Comparison of ENCODE assay signal across 18 cellular contexts in the genomic region with DNA sequence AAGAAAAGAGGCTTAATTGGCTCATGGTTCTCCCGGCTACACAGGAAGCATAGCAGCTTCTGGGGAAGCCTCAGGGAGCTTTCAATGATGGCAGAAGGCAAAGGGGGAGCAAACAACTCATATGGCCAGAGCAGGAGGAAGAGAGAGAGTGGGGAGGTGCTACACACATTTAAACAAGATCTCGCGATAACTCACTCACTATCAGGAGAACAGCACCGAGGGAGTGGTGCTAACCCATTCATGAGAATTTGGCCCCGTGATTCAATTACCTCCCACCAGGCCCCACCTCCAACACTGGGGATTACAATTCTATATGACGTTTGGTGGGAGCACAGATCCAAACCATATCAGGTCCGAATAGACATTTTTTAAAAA. TPM values are rescaled to one million over a fixed set of nuclear protein-coding genes. Genes with fewer than 3 reads are reported as not detected.
DNase-seq lines count a peak whose midpoint lies in the region; TF ChIP-seq lines count a peak whose summit lies in the region.
"Had no signal": no experiment of that assay in that cellular context is flagged by ENCODE, and none has a peak within 500 bp of the region (broad histone marks: within the 10 kb centered on the region; RNA-seq: fewer than 3 reads in every experiment).

No MANE protein-coding gene starts in this region.

- peak overlapping the region; percentile 1 for H3K4me2 ChIP-seq in osteoblast (ENCODE audit: insufficient read depth, low read length)

- peaks cover 1% of the 10 kb centered on the region for H3K27me3 Mint-ChIP-seq in endothelial cell (ENCODE audit: unreplicated experiment)
- H3K27me3 Mint-ChIP-seq in activated T-cell treated with anti-CD3 and anti-CD28 coated beads, Interleukin-2, amount 50 U/mL, for 24 hours = peaks cover 34% of the 10 kb centered on the region

- H2AFZ ChIP-seq in ACC112 (ENCODE audit: low read length, unreplicated experiment) (no peak overlapping the region), osteoblast (ENCODE audit: low read length) (no peak overlapping the region)

- H3K79me2 ChIP-seq in ACC112 (ENCODE audit: control insufficient read depth, insufficient read depth, low read length, unreplicated experiment) = no peaks in the 10 kb centered on the region
- no peaks in the 10 kb centered on the region for H3K79me2 ChIP-seq in osteoblast (ENCODE audit: insufficient read depth, low read length)

- H3K27ac ChIP-seq in ACC112 (ENCODE audit: low read depth, low read length) = peak overlapping the region; percentile 83
- H3K27ac ChIP-seq in osteoblast (ENCODE audit: low read depth, low read length) = peak overlapping the region; percentile 84
- H3K27ac ChIP-seq in caudate nucleus (ENCODE audit: low read depth, low read length) = no peak overlapping the region
- H3K27ac ChIP-seq in coronary artery = no peak overlapping the region

- H3K36me3 ChIP-seq in ACC112 (ENCODE audit: insufficient read depth, low read length) = no peaks in the 10 kb centered on the region
- H3K36me3 ChIP-seq in osteoblast (ENCODE audit: insufficient read depth, low read length) = no peaks in the 10 kb centered on the region
- H3K36me3 ChIP-seq: prostate gland, uterus had no signal

- no peak overlapping the region for H3K4me3 Mint-ChIP-seq in endothelial cell (ENCODE audit: unreplicated experiment)
- no peak overlapping the region for H3K4me3 Mint-ChIP-seq in activated T-cell treated with anti-CD3 and anti-CD28 coated beads, Interleukin-2, amount 50 U/mL, for 24 hours
- H3K4me3 Mint-ChIP-seq: naive thymus-derived CD8-positive, alpha-beta T cell had no signal

- H3K27me3 ChIP-seq in ACC112 (ENCODE audit: insufficient read depth, low read length) = no peaks in the 10 kb centered on the region
- no peaks in the 10 kb centered on the region for H3K27me3 ChIP-seq in osteoblast (ENCODE audit: insufficient read depth, low read length)
- H3K27me3 ChIP-seq: uterus had no signal

- H3K27ac Mint-ChIP-seq in endothelial cell (ENCODE audit: unreplicated experiment) = peak overlapping the region; percentile 87
- no peak overlapping the region for H3K27ac Mint-ChIP-seq in activated T-cell treated with anti-CD3 and anti-CD28 coated beads, Interleukin-2, amount 50 U/mL, for 24 hours
- H3K27ac Mint-ChIP-seq: naive thymus-derived CD8-positive, alpha-beta T cell had no signal

- H3K4me1 ChIP-seq in ACC112 (ENCODE audit: control insufficient read depth, insufficient read depth, low read length, unreplicated experiment) (peaks cover 46% of the 10 kb centered on the region), osteoblast (ENCODE audit: insufficient read depth, low read length) (peaks cover 50% of the 10 kb centered on the region)
- H3K4me1 ChIP-seq: prostate gland, uterus had no signal

- no peaks in the 10 kb centered on the region for H3K9me3 Mint-ChIP-seq in endothelial cell (ENCODE audit: unreplicated experiment)
- peaks cover 3% of the 10 kb centered on the region for H3K9me3 Mint-ChIP-seq in activated T-cell treated with anti-CD3 and anti-CD28 coated beads, Interleukin-2, amount 50 U/mL, for 24 hours

- H3K4me3 ChIP-seq in ACC112 (ENCODE audit: low read depth, low read length) = peak overlapping the region; percentile 28; the same call in 1 of the 2 replicates
- no peak overlapping the region for H3K4me3 ChIP-seq in osteoblast (ENCODE audit: insufficient read depth, low read length)
- no peak overlapping the region for H3K4me3 ChIP-seq in coronary artery
- H3K4me3 ChIP-seq: lung, prostate gland, uterus had no signal

- peaks cover 3% of the 10 kb centered on the region for H3K36me3 Mint-ChIP-seq in endothelial cell (ENCODE audit: low read depth, unreplicated experiment)
- H3K36me3 Mint-ChIP-seq in activated T-cell treated with anti-CD3 and anti-CD28 coated beads, Interleukin-2, amount 50 U/mL, for 24 hours (ENCODE audit: low read depth) = no peaks in the 10 kb centered on the region

- DNase-seq in NCI-H460 (ENCODE audit: extremely low read depth, low read depth) (peak; percentile 3), endothelial cell (ENCODE audit: low spot score) (no peak), osteoblast (ENCODE audit: insufficient read length, low spot score, missing footprints) (no peak), caudate nucleus (lab: John Stamatoyannopoulos, UW) (no peak), HT-29 (ENCODE audit: low spot score) (no peak), coronary artery (ENCODE audit: low spot score) (no peak)
- no peak for DNase-seq in activated T-cell treated with anti-CD3 and anti-CD28 coated beads, Interleukin-2, amount 50 U/mL, for 24 hours
- DNase-seq: activated CD4-positive, alpha-beta T cell treated with anti-CD3 and anti-CD28 coated beads, Interleukin-2, amount 50 U/mL, for 1 hour; activated naive CD4-positive, alpha-beta T cell treated with Interleukin-2 at 50 U/mL for 16 hours; aorta; naive thymus-derived CD8-positive, alpha-beta T cell; NCI-H2081; NCI-H524 treated with DMSO at 0.1 percent for 48 hours; stimulated activated naive CD8-positive, alpha-beta T cell treated with anti-CD3 and anti-CD28 coated beads, Interleukin-15, Interleukin-2, amounts not matched to agents 100 U/mL and 50 U/mL, for 24 hours; uterus had no signal

- H4K20me1 ChIP-seq in osteoblast (ENCODE audit: insufficient read depth, low read length) = no peaks in the 10 kb centered on the region

- H3K9me3 ChIP-seq in osteoblast (ENCODE audit: low read depth, low read length) = peaks cover under 1% of the 10 kb centered on the region
- H3K9me3 ChIP-seq: prostate gland, uterus had no signal

- TF ChIP-seq CTCF in endothelial cell (IDR thresholded peaks at IDR 0.05; ENCODE audit: unreplicated experiment) (no peak), osteoblast (IDR thresholded peaks at IDR 0.05; ENCODE audit: extremely low read depth, low read depth, low read length) (no peak), coronary artery (IDR thresholded peaks at IDR 0.05) (no peak)

- peaks cover 26% of the 10 kb centered on the region for H3K4me1 Mint-ChIP-seq in endothelial cell (ENCODE audit: unreplicated experiment)
- peaks cover 1% of the 10 kb centered on the region for H3K4me1 Mint-ChIP-seq in activated T-cell treated with anti-CD3 and anti-CD28 coated beads, Interleukin-2, amount 50 U/mL, for 24 hours (ENCODE audit: low read depth)

RNA-seq across cellular contexts. Expression of a gene that starts 41.7 kb away (rescaled TPM):
- not detected in 2 replicates for total RNA-seq in NCI-H460 (2014; rRNA removed; shearing (Covaris generic))
- not detected in 2 replicates for polyA plus RNA-seq in NCI-H460 (2014; cell fraction: nucleus; rRNA removed)
- total RNA-seq in endothelial cell (ENCODE audit: unreplicated experiment) (48.8 TPM), osteoblast (not detected in 2 replicates)
- not detected in 2 replicates for total RNA-seq in HT-29 (2014; rRNA removed; shearing (Covaris generic))
- total RNA-seq: naive thymus-derived CD8-positive, alpha-beta T cell had no signal
- polyA plus RNA-seq: naive thymus-derived CD8-positive, alpha-beta T cell had no signal

RNA-seq across cellular contexts. Expression of a gene that starts 46.0 kb away (rescaled TPM):
- 17.8 and 19.1 TPM in 2 replicates for total RNA-seq in NCI-H460 (2014; rRNA removed; shearing (Covaris generic))
- polyA plus RNA-seq in NCI-H460 (2014; cell fraction: nucleus; rRNA removed) = 17.0 and 20.8 TPM in 2 replicates
- total RNA-seq in endothelial cell (ENCODE audit: unreplicated experiment) = 122 TPM
- 71.6 and 74.6 TPM in 2 replicates for total RNA-seq in osteoblast
- 113 and 129 TPM in 2 replicates for total RNA-seq in HT-29 (2014; rRNA removed; shearing (Covaris generic))

RNA-seq across cellular contexts. Expression of a gene that starts 57.0 kb away (rescaled TPM):
- 120 and 125 TPM in 2 replicates for total RNA-seq in NCI-H460 (2014; rRNA removed; shearing (Covaris generic))
- 81.1 and 86.4 TPM in 2 replicates for polyA plus RNA-seq in NCI-H460 (2014; cell fraction: nucleus; rRNA removed)
- total RNA-seq in endothelial cell (ENCODE audit: unreplicated experiment) = 134 TPM
- 55.4 and 58.0 TPM in 2 replicates for total RNA-seq in osteoblast
- 181 and 210 TPM in 2 replicates for total RNA-seq in HT-29 (2014; rRNA removed; shearing (Covaris generic))

RNA-seq across cellular contexts. Expression of a gene that starts 59.4 kb away (rescaled TPM):
- total RNA-seq in NCI-H460 (2014; rRNA removed; shearing (Covaris generic)) = not detected in 2 replicates
- polyA plus RNA-seq in NCI-H460 (2014; cell fraction: nucleus; rRNA removed) = not detected in 2 replicates
- total RNA-seq in endothelial cell (ENCODE audit: unreplicated experiment) (0.23 TPM), osteoblast (not detected in 2 replicates)
- not detected in 2 replicates for total RNA-seq in HT-29 (2014; rRNA removed; shearing (Covaris generic))
- total RNA-seq: aorta; naive thymus-derived CD8-positive, alpha-beta T cell had no signal
- polyA plus RNA-seq: aorta; lung; naive thymus-derived CD8-positive, alpha-beta T cell had no signal

Comparison
In these comparisons a context has a peak if more than half of its experiments do, and no peak if none do; other contexts are left out.
1. H3K27ac ChIP-seq: peak in ACC112 (single experiment) and osteoblast (single experiment); none in caudate nucleus (single experiment) and coronary artery (0 of 2).
2. RNA of a gene that starts 41.7 kb away (total RNA-seq): 48.8 TPM in endothelial cell (single experiment); not detected in NCI-H460, not detected in osteoblast and not detected in HT-29; every median in the first group is over 10 times any median in the second.